In the genomic region with DNA sequence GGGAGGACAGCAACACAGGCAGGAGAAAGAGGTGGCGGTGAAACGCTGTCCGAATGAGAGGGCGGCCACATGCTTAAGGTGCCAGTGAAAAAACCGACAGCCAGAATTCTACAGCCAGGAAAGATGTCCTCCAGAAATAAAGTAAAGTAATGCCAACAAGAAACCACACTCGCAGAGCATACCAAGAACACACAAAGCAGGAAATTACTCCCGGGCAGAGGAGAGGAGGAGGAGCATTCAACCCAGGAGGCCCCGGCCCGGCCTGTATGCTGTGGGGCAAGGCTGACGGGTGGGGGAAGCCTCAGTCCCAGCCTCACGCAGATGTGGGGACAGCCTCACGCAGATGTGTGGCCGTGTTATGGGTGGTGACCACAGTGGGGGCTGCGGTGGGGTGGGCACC, we compare ENCODE assay signal across 16 cellular contexts.
"Had no signal": no experiment of that assay in that cellular context is flagged by ENCODE, and none has a peak within 500 bp of the region (broad histone marks: within the 10 kb centered on the region; RNA-seq: fewer than 3 reads in every experiment).

No MANE protein-coding gene starts in this region.

- H3K27me3 ChIP-seq: hepatocyte, thyroid gland had no signal

- DNase-seq: activated CD4-positive, alpha-beta T cell treated with anti-CD3 and anti-CD28 coated beads, Interleukin-2, amount 50 U/mL, for 1 hour; activated CD4-positive, CD25-positive, alpha-beta regulatory T cell; activated CD8-positive, alpha-beta memory T cell treated with anti-CD3 and anti-CD28 coated beads for 24 hours; activated naive CD4-positive, alpha-beta T cell treated with Interleukin-2 at 50 U/mL for 16 hours; amniotic stem cell; endodermal cell; erythroblast; islet precursor cell; stimulated activated CD4-positive, alpha-beta T cell treated with anti-CD3 and anti-CD28 coated beads, Interleukin-2, amount 100 ng/mL, for 24 hours; SW 1271; thyroid gland had no signal

- FAIRE-seq: TTC549 had no signal

- ATAC-seq: stimulated activated effector memory CD8-positive, alpha-beta T cell treated with anti-CD3 and anti-CD28 coated beads, Interleukin-12 subunit alpha, Interleukin-12 subunit beta, amount 100 ng/mL, for 72 hours had no signal

- H3K27me3 Mint-ChIP-seq: brain had no signal

- H3K27ac Mint-ChIP-seq: endodermal cell; stimulated activated effector memory CD8-positive, alpha-beta T cell treated with anti-CD3 and anti-CD28 coated beads, Interleukin-12 subunit alpha, Interleukin-12 subunit beta, amount 100 ng/mL, for 72 hours had no signal

- H3K9me3 ChIP-seq: thyroid gland had no signal

- H3K4me3 Mint-ChIP-seq: brain; endodermal cell; stimulated activated effector memory CD8-positive, alpha-beta T cell treated with anti-CD3 and anti-CD28 coated beads, Interleukin-12 subunit alpha, Interleukin-12 subunit beta, amount 100 ng/mL, for 72 hours had no signal

- H3K4me1 ChIP-seq: thyroid gland had no signal

- H2AFZ ChIP-seq: hepatocyte had no signal

- H3K4me2 ChIP-seq: hepatocyte had no signal

- H3K36me3 ChIP-seq: thyroid gland had no signal

- H3K27ac ChIP-seq: hepatocyte, thyroid gland had no signal

- H3K4me1 Mint-ChIP-seq: brain; endodermal cell; stimulated activated effector memory CD8-positive, alpha-beta T cell treated with anti-CD3 and anti-CD28 coated beads, Interleukin-12 subunit alpha, Interleukin-12 subunit beta, amount 100 ng/mL, for 72 hours had no signal

- H3K9me3 Mint-ChIP-seq: endodermal cell; stimulated activated effector memory CD8-positive, alpha-beta T cell treated with anti-CD3 and anti-CD28 coated beads, Interleukin-12 subunit alpha, Interleukin-12 subunit beta, amount 100 ng/mL, for 72 hours had no signal

- H3K4me3 ChIP-seq: hepatocyte, lung, thyroid gland had no signal
